Comparison of ENCODE assay signal across 18 cellular contexts in genomic region chr1:180299486-180300246, GRCh38.
DNase-seq lines count a peak whose midpoint lies in the region; ATAC-seq and TF ChIP-seq lines count a peak whose summit lies in the region.
"Had no signal": no experiment of that assay in that cellular context is flagged by ENCODE, and none has a peak within 500 bp of the region (broad histone marks: within the 10 kb centered on the region; RNA-seq: fewer than 3 reads in every experiment).

No MANE protein-coding gene starts in this region.

- peaks cover under 1% of the 10 kb centered on the region for H3K9me3 ChIP-seq in WERI-Rb-1 (ENCODE audit: severe bottlenecking)
- H3K9me3 ChIP-seq: Peyer's patch, SJSA1 had no signal

- peak overlapping the region; percentile 76 for H3K27ac ChIP-seq in WERI-Rb-1
- H3K27ac ChIP-seq: GM23248, KMS-11, Peyer's patch, SJSA1 had no signal

- DNase-seq in D341Med (ENCODE audit: low spot score) (peak; percentile 82), NCI-H1436 treated with DMSO at 0.1 percent for 48 hours (lab: John Stamatoyannopoulos, UW) (peak; percentile 26), NCI-H2171 treated with DMSO at 0.1 percent for 48 hours (lab: John Stamatoyannopoulos, UW) (peak; percentile 98), WERI-Rb-1 (peak; percentile 71), SHP77 treated with DMSO at 0.1 percent for 48 hours (lab: John Stamatoyannopoulos, UW) (no peak), DMS153 treated with DMSO at 0.1 percent for 48 hours (lab: John Stamatoyannopoulos, UW; ENCODE audit: unreplicated experiment) (no peak)
- DNase-seq: AML-193, GM23248, H9, HFFc6, NCI-H1105, NCI-H1930, NCI-H748 treated with DMSO at 0.1 percent for 48 hours, Peyer's patch had no signal

- no peak for TF ChIP-seq CTCF in WERI-Rb-1 (IDR thresholded peaks at IDR 0.05; ENCODE audit: low read depth, low read length)

- ATAC-seq in esophagus mucosa = no peak
- ATAC-seq in GM19328 (IDR thresholded peaks at IDR 0.05; ENCODE audit: unreplicated experiment) = no peak

- H3K27me3 ChIP-seq in WERI-Rb-1 (ENCODE audit: insufficient read depth, low read depth, severe bottlenecking) = no peaks in the 10 kb centered on the region
- H3K27me3 ChIP-seq: Peyer's patch, SJSA1 had no signal

- H3K4me3 ChIP-seq in WERI-Rb-1 (ENCODE audit: low read depth, low read length) = peak overlapping the region; percentile 8; the same call in 1 of the 2 replicates
- H3K4me3 ChIP-seq: GM23248, Peyer's patch, SJSA1 had no signal

- H3K36me3 ChIP-seq in WERI-Rb-1 = no peaks in the 10 kb centered on the region
- H3K36me3 ChIP-seq: Peyer's patch, SJSA1 had no signal

Comparison
In these comparisons a context has a peak if more than half of its experiments do, and no peak if none do; other contexts are left out.
1. DNase-seq: peak in D341Med (single experiment), NCI-H1436 treated with DMSO at 0.1 percent for 48 hours (single experiment), NCI-H2171 treated with DMSO at 0.1 percent for 48 hours (single experiment) and WERI-Rb-1 (single experiment); none in SHP77 treated with DMSO at 0.1 percent for 48 hours (single experiment) and DMS153 treated with DMSO at 0.1 percent for 48 hours (single experiment).